Comparison of ENCODE assay signal across 1 cellular context in genomic region chr4:39043058-39043696, GRCh38.
TF ChIP-seq lines count a peak whose summit lies in the region.

No MANE protein-coding gene starts in this region.

TF ChIP-seq in HepG2, 621 proteins besides CTCF, POLR2A, EP300 and RAD21 (continued from another document and continues in another):
- no peak for TF ChIP-seq PBX3 (CRISPR knock-in tag; IDR thresholded peaks at IDR 0.05; ENCODE audit: borderline replicate concordance)
- no peak for TF ChIP-seq MAFK (conservative IDR thresholded peaks at IDR 0.05 in 1 of 2, IDR thresholded peaks at IDR 0.05 in 1 of 2; ENCODE audit: low read length in 2 of 2)
- no peak for TF ChIP-seq HNRNPK (IDR thresholded peaks at IDR 0.05; ENCODE audit: low read depth, low read length, poor library complexity, severe bottlenecking)
- TF ChIP-seq, protein P1, sequence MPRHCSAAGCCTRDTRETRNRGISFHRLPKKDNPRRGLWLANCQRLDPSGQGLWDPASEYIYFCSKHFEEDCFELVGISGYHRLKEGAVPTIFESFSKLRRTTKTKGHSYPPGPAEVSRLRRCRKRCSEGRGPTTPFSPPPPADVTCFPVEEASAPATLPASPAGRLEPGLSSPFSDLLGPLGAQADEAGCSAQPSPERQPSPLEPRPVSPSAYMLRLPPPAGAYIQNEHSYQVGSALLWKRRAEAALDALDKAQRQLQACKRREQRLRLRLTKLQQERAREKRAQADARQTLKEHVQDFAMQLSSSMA (CRISPR knock-in tag; IDR thresholded peaks at IDR 0.05), result no peak
- no peak for TF ChIP-seq PHF5A (CRISPR knock-in tag; IDR thresholded peaks at IDR 0.05; ENCODE audit: low read depth, unreplicated experiment)
- TF ChIP-seq, protein P2, sequence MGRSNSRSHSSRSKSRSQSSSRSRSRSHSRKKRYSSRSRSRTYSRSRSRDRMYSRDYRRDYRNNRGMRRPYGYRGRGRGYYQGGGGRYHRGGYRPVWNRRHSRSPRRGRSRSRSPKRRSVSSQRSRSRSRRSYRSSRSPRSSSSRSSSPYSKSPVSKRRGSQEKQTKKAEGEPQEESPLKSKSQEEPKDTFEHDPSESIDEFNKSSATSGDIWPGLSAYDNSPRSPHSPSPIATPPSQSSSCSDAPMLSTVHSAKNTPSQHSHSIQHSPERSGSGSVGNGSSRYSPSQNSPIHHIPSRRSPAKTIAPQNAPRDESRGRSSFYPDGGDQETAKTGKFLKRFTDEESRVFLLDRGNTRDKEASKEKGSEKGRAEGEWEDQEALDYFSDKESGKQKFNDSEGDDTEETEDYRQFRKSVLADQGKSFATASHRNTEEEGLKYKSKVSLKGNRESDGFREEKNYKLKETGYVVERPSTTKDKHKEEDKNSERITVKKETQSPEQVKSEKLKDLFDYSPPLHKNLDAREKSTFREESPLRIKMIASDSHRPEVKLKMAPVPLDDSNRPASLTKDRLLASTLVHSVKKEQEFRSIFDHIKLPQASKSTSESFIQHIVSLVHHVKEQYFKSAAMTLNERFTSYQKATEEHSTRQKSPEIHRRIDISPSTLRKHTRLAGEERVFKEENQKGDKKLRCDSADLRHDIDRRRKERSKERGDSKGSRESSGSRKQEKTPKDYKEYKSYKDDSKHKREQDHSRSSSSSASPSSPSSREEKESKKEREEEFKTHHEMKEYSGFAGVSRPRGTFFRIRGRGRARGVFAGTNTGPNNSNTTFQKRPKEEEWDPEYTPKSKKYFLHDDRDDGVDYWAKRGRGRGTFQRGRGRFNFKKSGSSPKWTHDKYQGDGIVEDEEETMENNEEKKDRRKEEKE (IDR thresholded peaks at IDR 0.05), result no peak
- no peak for TF ChIP-seq SMARCE1 (IDR thresholded peaks at IDR 0.05; ENCODE audit: borderline replicate concordance)
- 0 out of 2 replicates have a peak, but pooled peaks have one; percentile 7 for TF ChIP-seq SATB2 (CRISPR knock-in tag; IDR thresholded peaks at IDR 0.05)
- TF ChIP-seq RCOR2 (CRISPR knock-in tag; IDR thresholded peaks at IDR 0.05), result peak; percentile 77
- no peak for TF ChIP-seq ZNF207 (IDR thresholded peaks at IDR 0.05; ENCODE audit: borderline replicate concordance)
- no peak for TF ChIP-seq NFYB (CRISPR knock-in tag; IDR thresholded peaks at IDR 0.05)
- no peak for TF ChIP-seq ZNF713 (CRISPR knock-in tag; IDR thresholded peaks at IDR 0.05)
- TF ChIP-seq NFIB (CRISPR knock-in tag; IDR thresholded peaks at IDR 0.05; ENCODE audit: borderline replicate concordance), result no peak
- no peak for TF ChIP-seq IKZF1 (IDR thresholded peaks at IDR 0.05)
- TF ChIP-seq, protein P3, sequence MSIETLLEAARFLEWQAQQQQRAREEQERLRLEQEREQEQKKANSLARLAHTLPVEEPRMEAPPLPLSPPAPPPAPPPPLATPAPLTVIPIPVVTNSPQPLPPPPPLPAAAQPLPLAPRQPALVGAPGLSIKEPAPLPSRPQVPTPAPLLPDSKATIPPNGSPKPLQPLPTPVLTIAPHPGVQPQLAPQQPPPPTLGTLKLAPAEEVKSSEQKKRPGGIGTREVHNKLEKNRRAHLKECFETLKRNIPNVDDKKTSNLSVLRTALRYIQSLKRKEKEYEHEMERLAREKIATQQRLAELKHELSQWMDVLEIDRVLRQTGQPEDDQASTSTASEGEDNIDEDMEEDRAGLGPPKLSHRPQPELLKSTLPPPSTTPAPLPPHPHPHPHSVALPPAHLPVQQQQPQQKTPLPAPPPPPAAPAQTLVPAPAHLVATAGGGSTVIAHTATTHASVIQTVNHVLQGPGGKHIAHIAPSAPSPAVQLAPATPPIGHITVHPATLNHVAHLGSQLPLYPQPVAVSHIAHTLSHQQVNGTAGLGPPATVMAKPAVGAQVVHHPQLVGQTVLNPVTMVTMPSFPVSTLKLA (IDR thresholded peaks at IDR 0.05), result no peak
- TF ChIP-seq, protein P4, sequence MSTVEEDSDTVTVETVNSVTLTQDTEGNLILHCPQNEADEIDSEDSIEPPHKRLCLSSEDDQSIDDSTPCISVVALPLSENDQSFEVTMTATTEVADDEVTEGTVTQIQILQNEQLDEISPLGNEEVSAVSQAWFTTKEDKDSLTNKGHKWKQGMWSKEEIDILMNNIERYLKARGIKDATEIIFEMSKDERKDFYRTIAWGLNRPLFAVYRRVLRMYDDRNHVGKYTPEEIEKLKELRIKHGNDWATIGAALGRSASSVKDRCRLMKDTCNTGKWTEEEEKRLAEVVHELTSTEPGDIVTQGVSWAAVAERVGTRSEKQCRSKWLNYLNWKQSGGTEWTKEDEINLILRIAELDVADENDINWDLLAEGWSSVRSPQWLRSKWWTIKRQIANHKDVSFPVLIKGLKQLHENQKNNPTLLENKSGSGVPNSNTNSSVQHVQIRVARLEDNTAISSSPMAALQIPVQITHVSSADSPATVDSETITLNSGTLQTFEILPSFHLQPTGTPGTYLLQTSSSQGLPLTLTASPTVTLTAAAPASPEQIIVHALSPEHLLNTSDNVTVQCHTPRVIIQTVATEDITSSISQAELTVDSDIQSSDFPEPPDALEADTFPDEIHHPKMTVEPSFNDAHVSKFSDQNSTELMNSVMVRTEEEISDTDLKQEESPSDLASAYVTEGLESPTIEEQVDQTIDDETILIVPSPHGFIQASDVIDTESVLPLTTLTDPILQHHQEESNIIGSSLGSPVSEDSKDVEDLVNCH (CRISPR knock-in tag; IDR thresholded peaks at IDR 0.05), result no peak
- TF ChIP-seq ZNF451 (CRISPR knock-in tag; IDR thresholded peaks at IDR 0.05), result no peak
- peak; percentile 48 for TF ChIP-seq TCF7 (IDR thresholded peaks at IDR 0.05; ENCODE audit: low read depth)
- no peak for TF ChIP-seq SRSF4 (IDR thresholded peaks at IDR 0.05; ENCODE audit: low read depth, low read length, poor library complexity, severe bottlenecking)
- TF ChIP-seq ZNF124 (CRISPR knock-in tag; IDR thresholded peaks at IDR 0.05), result no peak
- TF ChIP-seq RARG (CRISPR knock-in tag; IDR thresholded peaks at IDR 0.05; ENCODE audit: low read depth), result no peak
- TF ChIP-seq KMT2A (CRISPR knock-in tag; IDR thresholded peaks at IDR 0.05), result no peak
- TF ChIP-seq SNAPC4 (CRISPR knock-in tag; IDR thresholded peaks at IDR 0.05), result peak; percentile 37; the same call in 1 of the 2 replicates
- no peak for TF ChIP-seq ZNF619 (CRISPR knock-in tag; IDR thresholded peaks at IDR 0.05)
- no peak for TF ChIP-seq GMEB2 (CRISPR knock-in tag; IDR thresholded peaks at IDR 0.05; ENCODE audit: low read depth)
- no peak for TF ChIP-seq ZNF710 (CRISPR knock-in tag; IDR thresholded peaks at IDR 0.05; ENCODE audit: borderline replicate concordance)
- TF ChIP-seq NR2F2 (IDR thresholded peaks at IDR 0.05; ENCODE audit: borderline replicate concordance, low read depth), result peak; percentile 59
- no peak for TF ChIP-seq MBD4 (IDR thresholded peaks at IDR 0.05; ENCODE audit: borderline replicate concordance, low read length)
- TF ChIP-seq ZNF362 (CRISPR knock-in tag; IDR thresholded peaks at IDR 0.05; ENCODE audit: borderline replicate concordance), result peak; percentile 94
- no peak for TF ChIP-seq SALL2 (CRISPR knock-in tag; IDR thresholded peaks at IDR 0.05)
- no peak for TF ChIP-seq SNAPC5 (CRISPR knock-in tag; IDR thresholded peaks at IDR 0.05; ENCODE audit: borderline replicate concordance)
- no peak for TF ChIP-seq SSRP1 (CRISPR knock-in tag; IDR thresholded peaks at IDR 0.05)
- no peak for TF ChIP-seq KLF15 (CRISPR knock-in tag; IDR thresholded peaks at IDR 0.05; ENCODE audit: borderline replicate concordance)
- TF ChIP-seq, protein P5, sequence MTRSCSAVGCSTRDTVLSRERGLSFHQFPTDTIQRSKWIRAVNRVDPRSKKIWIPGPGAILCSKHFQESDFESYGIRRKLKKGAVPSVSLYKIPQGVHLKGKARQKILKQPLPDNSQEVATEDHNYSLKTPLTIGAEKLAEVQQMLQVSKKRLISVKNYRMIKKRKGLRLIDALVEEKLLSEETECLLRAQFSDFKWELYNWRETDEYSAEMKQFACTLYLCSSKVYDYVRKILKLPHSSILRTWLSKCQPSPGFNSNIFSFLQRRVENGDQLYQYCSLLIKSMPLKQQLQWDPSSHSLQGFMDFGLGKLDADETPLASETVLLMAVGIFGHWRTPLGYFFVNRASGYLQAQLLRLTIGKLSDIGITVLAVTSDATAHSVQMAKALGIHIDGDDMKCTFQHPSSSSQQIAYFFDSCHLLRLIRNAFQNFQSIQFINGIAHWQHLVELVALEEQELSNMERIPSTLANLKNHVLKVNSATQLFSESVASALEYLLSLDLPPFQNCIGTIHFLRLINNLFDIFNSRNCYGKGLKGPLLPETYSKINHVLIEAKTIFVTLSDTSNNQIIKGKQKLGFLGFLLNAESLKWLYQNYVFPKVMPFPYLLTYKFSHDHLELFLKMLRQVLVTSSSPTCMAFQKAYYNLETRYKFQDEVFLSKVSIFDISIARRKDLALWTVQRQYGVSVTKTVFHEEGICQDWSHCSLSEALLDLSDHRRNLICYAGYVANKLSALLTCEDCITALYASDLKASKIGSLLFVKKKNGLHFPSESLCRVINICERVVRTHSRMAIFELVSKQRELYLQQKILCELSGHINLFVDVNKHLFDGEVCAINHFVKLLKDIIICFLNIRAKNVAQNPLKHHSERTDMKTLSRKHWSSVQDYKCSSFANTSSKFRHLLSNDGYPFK (CRISPR knock-in tag; IDR thresholded peaks at IDR 0.05; ENCODE audit: borderline replicate concordance), result no peak
